ENCODE assay signal across 1 cellular context in the genomic region with DNA sequence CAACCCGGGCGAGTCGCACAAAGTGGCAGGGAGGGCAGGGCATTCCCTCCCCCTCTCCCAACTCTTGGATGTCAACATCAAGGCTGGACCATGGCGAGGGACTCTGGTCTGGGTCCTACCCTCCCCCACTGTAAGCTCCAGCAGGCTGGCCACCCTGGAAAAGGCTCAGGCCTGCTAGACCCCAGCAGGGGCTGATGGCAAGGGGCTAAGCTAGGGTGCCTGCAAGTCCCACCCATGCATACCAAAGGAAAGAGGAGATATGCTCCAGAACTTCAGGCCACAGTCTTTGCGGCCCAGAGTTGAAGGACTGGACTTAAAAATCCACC.
TF ChIP-seq lines count a peak whose summit lies in the region.

No MANE protein-coding gene starts in this region.

TF ChIP-seq in HepG2, 621 proteins besides CTCF, POLR2A, EP300 and RAD21 (continued from another document):
- TF ChIP-seq, protein P1, sequence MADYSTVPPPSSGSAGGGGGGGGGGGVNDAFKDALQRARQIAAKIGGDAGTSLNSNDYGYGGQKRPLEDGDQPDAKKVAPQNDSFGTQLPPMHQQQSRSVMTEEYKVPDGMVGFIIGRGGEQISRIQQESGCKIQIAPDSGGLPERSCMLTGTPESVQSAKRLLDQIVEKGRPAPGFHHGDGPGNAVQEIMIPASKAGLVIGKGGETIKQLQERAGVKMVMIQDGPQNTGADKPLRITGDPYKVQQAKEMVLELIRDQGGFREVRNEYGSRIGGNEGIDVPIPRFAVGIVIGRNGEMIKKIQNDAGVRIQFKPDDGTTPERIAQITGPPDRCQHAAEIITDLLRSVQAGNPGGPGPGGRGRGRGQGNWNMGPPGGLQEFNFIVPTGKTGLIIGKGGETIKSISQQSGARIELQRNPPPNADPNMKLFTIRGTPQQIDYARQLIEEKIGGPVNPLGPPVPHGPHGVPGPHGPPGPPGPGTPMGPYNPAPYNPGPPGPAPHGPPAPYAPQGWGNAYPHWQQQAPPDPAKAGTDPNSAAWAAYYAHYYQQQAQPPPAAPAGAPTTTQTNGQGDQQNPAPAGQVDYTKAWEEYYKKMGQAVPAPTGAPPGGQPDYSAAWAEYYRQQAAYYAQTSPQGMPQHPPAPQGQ (CRISPR knock-in tag; IDR thresholded peaks at IDR 0.05; ENCODE audit: borderline replicate concordance), result no peak
- TF ChIP-seq KLF12 (CRISPR knock-in tag; IDR thresholded peaks at IDR 0.05; ENCODE audit: borderline replicate concordance), result no peak
- TF ChIP-seq ZNF724P (CRISPR knock-in tag; IDR thresholded peaks at IDR 0.05; ENCODE audit: borderline replicate concordance), result no peak
- TF ChIP-seq GZF1 (CRISPR knock-in tag; IDR thresholded peaks at IDR 0.05), result no peak
- TF ChIP-seq ZNF34 (CRISPR knock-in tag; IDR thresholded peaks at IDR 0.05; ENCODE audit: borderline replicate concordance), result no peak
- TF ChIP-seq ZNF792 (CRISPR knock-in tag; IDR thresholded peaks at IDR 0.05), result no peak
- TF ChIP-seq SP4 (CRISPR knock-in tag; IDR thresholded peaks at IDR 0.05), result no peak
- peak; percentile 55; the same call in 1 of the 2 replicates for TF ChIP-seq HNF4A (CRISPR knock-in tag; IDR thresholded peaks at IDR 0.05)
- no peak for TF ChIP-seq NR2F2 (IDR thresholded peaks at IDR 0.05; ENCODE audit: borderline replicate concordance, low read depth)
- 0 out of 2 replicates have a peak, but pooled peaks have one; percentile 26 for TF ChIP-seq ZZZ3 (CRISPR knock-in tag; IDR thresholded peaks at IDR 0.05; ENCODE audit: borderline replicate concordance)
- TF ChIP-seq, protein P2, sequence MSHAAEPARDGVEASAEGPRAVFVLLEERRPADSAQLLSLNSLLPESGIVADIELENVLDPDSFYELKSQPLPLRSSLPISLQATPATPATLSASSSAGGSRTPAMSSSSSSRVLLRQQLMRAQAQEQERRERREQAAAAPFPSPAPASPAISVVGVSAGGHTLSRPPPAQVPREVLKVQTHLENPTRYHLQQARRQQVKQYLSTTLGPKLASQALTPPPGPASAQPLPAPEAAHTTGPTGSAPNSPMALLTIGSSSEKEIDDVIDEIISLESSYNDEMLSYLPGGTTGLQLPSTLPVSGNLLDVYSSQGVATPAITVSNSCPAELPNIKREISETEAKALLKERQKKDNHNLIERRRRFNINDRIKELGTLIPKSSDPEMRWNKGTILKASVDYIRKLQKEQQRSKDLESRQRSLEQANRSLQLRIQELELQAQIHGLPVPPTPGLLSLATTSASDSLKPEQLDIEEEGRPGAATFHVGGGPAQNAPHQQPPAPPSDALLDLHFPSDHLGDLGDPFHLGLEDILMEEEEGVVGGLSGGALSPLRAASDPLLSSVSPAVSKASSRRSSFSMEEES (CRISPR knock-in tag; IDR thresholded peaks at IDR 0.05), result no peak
- no peak for TF ChIP-seq HMG20B (CRISPR knock-in tag; conservative IDR thresholded peaks at IDR 0.05)
- TF ChIP-seq ZNF768 (CRISPR knock-in tag; IDR thresholded peaks at IDR 0.05), result no peak
- no peak for TF ChIP-seq ZEB1 (IDR thresholded peaks at IDR 0.05; ENCODE audit: insufficient replicate concordance, low read depth)
- no peak for TF ChIP-seq TBP (CRISPR knock-in tag; IDR thresholded peaks at IDR 0.05)
- TF ChIP-seq ZFP37 (CRISPR knock-in tag; IDR thresholded peaks at IDR 0.05; ENCODE audit: borderline replicate concordance), result no peak
- no peak for TF ChIP-seq ZNF619 (CRISPR knock-in tag; IDR thresholded peaks at IDR 0.05)
- 0 out of 2 replicates have a peak, but pooled peaks have one; percentile 19 for TF ChIP-seq HOXA3 (CRISPR knock-in tag; IDR thresholded peaks at IDR 0.05)
- no peak for TF ChIP-seq CAMTA2 (CRISPR knock-in tag; IDR thresholded peaks at IDR 0.05; ENCODE audit: borderline replicate concordance)
- TF ChIP-seq ZSCAN9 (CRISPR knock-in tag; IDR thresholded peaks at IDR 0.05; ENCODE audit: borderline replicate concordance), result no peak
- no peak for TF ChIP-seq XBP1 (CRISPR knock-in tag; IDR thresholded peaks at IDR 0.05)
- TF ChIP-seq, protein P3, sequence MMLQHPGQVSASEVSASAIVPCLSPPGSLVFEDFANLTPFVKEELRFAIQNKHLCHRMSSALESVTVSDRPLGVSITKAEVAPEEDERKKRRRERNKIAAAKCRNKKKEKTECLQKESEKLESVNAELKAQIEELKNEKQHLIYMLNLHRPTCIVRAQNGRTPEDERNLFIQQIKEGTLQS (CRISPR knock-in tag; IDR thresholded peaks at IDR 0.05), result no peak
- TF ChIP-seq, protein P4, sequence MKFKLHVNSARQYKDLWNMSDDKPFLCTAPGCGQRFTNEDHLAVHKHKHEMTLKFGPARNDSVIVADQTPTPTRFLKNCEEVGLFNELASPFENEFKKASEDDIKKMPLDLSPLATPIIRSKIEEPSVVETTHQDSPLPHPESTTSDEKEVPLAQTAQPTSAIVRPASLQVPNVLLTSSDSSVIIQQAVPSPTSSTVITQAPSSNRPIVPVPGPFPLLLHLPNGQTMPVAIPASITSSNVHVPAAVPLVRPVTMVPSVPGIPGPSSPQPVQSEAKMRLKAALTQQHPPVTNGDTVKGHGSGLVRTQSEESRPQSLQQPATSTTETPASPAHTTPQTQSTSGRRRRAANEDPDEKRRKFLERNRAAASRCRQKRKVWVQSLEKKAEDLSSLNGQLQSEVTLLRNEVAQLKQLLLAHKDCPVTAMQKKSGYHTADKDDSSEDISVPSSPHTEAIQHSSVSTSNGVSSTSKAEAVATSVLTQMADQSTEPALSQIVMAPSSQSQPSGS (CRISPR knock-in tag; IDR thresholded peaks at IDR 0.05), result no peak
- TF ChIP-seq ZNF605 (CRISPR knock-in tag; IDR thresholded peaks at IDR 0.05), result no peak
- TF ChIP-seq, protein P5, sequence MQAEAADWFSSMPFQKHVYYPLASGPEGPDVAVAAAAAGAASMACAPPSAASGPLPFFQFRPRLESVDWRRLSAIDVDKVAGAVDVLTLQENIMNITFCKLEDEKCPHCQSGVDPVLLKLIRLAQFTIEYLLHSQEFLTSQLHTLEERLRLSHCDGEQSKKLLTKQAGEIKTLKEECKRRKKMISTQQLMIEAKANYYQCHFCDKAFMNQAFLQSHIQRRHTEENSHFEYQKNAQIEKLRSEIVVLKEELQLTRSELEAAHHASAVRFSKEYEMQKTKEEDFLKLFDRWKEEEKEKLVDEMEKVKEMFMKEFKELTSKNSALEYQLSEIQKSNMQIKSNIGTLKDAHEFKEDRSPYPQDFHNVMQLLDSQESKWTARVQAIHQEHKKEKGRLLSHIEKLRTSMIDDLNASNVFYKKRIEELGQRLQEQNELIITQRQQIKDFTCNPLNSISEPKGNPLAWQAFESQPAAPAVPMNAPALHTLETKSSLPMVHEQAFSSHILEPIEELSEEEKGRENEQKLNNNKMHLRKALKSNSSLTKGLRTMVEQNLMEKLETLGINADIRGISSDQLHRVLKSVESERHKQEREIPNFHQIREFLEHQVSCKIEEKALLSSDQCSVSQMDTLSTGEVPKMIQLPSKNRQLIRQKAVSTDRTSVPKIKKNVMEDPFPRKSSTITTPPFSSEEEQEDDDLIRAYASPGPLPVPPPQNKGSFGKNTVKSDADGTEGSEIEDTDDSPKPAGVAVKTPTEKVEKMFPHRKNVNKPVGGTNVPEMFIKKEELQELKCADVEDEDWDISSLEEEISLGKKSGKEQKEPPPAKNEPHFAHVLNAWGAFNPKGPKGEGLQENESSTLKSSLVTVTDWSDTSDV (CRISPR knock-in tag; IDR thresholded peaks at IDR 0.05), result 0 out of 2 replicates have a peak, but pooled peaks have one; percentile 62
- TF ChIP-seq, protein P6, sequence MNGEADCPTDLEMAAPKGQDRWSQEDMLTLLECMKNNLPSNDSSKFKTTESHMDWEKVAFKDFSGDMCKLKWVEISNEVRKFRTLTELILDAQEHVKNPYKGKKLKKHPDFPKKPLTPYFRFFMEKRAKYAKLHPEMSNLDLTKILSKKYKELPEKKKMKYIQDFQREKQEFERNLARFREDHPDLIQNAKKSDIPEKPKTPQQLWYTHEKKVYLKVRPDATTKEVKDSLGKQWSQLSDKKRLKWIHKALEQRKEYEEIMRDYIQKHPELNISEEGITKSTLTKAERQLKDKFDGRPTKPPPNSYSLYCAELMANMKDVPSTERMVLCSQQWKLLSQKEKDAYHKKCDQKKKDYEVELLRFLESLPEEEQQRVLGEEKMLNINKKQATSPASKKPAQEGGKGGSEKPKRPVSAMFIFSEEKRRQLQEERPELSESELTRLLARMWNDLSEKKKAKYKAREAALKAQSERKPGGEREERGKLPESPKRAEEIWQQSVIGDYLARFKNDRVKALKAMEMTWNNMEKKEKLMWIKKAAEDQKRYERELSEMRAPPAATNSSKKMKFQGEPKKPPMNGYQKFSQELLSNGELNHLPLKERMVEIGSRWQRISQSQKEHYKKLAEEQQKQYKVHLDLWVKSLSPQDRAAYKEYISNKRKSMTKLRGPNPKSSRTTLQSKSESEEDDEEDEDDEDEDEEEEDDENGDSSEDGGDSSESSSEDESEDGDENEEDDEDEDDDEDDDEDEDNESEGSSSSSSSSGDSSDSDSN (CRISPR knock-in tag; IDR thresholded peaks at IDR 0.05), result peak; percentile 17; the same call in 1 of the 2 replicates
- TF ChIP-seq SOX13 (IDR thresholded peaks at IDR 0.05), result no peak
- no peak for TF ChIP-seq SOX13 (CRISPR knock-in tag; conservative IDR thresholded peaks at IDR 0.05 in 1 of 2, IDR thresholded peaks at IDR 0.05 in 1 of 2)
- 0 out of 2 replicates have a peak, but pooled peaks have one; percentile 35 for TF ChIP-seq ETV6 (CRISPR knock-in tag; conservative IDR thresholded peaks at IDR 0.05)
- TF ChIP-seq SALL2 (CRISPR knock-in tag; IDR thresholded peaks at IDR 0.05), result no peak
- no peak for TF ChIP-seq ZNF12 (CRISPR knock-in tag; IDR thresholded peaks at IDR 0.05)
- no peak for TF ChIP-seq ZNF232 (CRISPR knock-in tag; IDR thresholded peaks at IDR 0.05; ENCODE audit: borderline replicate concordance)
- no peak for TF ChIP-seq IKZF1 (IDR thresholded peaks at IDR 0.05)
- TF ChIP-seq TEAD2 (CRISPR knock-in tag; IDR thresholded peaks at IDR 0.05), result no peak
- TF ChIP-seq, protein P7, sequence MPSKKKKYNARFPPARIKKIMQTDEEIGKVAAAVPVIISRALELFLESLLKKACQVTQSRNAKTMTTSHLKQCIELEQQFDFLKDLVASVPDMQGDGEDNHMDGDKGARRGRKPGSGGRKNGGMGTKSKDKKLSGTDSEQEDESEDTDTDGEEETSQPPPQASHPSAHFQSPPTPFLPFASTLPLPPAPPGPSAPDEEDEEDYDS (CRISPR knock-in tag; IDR thresholded peaks at IDR 0.05), result no peak
- no peak for TF ChIP-seq KMT2A (CRISPR knock-in tag; IDR thresholded peaks at IDR 0.05)
- no peak for TF ChIP-seq EZH2 (conservative IDR thresholded peaks at IDR 0.05; ENCODE audit: low read depth, low read length)
- TF ChIP-seq, protein P8, sequence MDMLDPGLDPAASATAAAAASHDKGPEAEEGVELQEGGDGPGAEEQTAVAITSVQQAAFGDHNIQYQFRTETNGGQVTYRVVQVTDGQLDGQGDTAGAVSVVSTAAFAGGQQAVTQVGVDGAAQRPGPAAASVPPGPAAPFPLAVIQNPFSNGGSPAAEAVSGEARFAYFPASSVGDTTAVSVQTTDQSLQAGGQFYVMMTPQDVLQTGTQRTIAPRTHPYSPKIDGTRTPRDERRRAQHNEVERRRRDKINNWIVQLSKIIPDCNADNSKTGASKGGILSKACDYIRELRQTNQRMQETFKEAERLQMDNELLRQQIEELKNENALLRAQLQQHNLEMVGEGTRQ (IDR thresholded peaks at IDR 0.05; ENCODE audit: low read depth, low read length), result no peak
- TF ChIP-seq, protein P8 (CRISPR knock-in tag; IDR thresholded peaks at IDR 0.05; ENCODE audit: borderline replicate concordance), result no peak
- TF ChIP-seq ZNF550 (CRISPR knock-in tag; IDR thresholded peaks at IDR 0.05; ENCODE audit: borderline replicate concordance), result no peak
- TF ChIP-seq, protein P9, sequence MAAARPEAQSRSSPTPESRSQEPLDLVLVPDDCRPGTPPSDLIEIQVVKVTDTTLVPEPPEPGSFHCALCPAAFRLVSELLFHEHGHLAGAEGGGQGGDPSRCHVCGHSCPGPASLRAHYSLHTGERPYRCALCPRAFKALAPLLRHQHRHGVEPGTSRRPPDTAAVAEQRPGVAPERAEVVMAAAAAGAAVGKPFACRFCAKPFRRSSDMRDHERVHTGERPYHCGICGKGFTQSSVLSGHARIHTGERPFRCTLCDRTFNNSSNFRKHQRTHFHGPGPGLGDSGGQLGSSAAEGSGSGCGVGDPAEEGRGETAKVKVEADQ (CRISPR knock-in tag; IDR thresholded peaks at IDR 0.05; ENCODE audit: borderline replicate concordance), result no peak
- TF ChIP-seq, protein P10, sequence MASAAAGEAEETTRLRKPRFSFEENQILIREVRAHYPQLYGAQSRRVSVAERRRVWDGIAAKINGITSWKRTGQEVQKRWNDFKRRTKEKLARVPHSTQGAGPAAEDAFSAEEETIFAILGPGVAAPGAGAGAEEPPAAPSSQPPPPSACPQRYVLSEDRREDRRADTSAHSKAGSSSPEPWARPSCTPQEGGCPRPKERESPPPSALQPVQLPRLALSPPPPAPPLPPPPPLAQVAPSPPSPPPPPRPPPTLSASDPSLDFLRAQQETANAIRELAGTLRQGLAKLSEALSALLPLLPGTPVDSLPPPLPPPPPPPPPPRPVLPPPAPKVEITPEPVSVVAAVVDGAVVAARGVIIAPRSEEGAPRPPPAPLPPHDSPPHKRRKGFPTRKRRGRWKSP (CRISPR knock-in tag; IDR thresholded peaks at IDR 0.05), result no peak
- TF ChIP-seq ZNF839 (CRISPR knock-in tag; IDR thresholded peaks at IDR 0.05; ENCODE audit: borderline replicate concordance), result no peak
